ENCODE assay signal across 8 cellular contexts in the genomic region with DNA sequence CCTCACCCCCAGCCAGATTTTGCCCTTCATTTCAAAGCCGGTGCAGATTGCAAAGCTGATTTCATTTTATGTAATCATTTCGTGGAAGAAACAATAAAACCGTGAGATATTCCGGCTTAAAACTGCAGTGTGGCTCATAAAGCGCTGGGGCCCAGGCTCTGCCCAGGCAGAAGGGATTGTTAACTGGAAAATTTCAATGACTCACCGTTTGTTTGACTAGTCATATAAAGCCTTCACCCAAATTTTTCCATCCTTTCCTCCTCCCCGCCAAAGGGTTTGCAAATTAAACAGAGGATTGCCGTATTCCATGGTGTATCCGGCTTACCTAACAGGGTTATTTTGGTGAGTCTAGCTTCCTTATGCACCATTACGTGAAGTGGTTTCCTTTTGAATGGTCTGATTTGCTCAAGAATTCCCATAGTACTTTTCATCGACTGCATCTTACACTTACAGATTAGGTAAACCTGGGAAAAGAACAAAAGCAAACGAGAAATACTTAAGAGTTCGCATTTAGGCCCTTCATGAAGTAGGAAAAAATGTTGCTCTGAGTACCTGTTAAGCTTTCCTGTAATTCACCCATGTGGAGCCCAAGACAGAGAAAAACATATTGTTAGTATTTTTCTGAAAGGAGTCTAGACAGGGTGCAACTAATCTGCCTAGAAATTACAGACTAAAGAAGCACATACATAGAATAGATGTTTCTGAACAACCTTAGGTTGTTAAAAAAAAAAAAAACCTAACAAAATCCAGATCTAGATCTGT.
DNase-seq lines count a peak whose midpoint lies in the region; ATAC-seq and TF ChIP-seq lines count a peak whose summit lies in the region.

No MANE protein-coding gene starts in this region.

- H3K36me3 ChIP-seq in rectal smooth muscle tissue (ENCODE audit: control insufficient read depth, insufficient read depth, low read length) = no peaks in the 10 kb centered on the region

- no peak for TF ChIP-seq CTCF in AG09309 (IDR thresholded peaks at IDR 0.05; ENCODE audit: control insufficient read depth, insufficient read depth, low read depth, low read length, missing control alignments)
- no peak for TF ChIP-seq CTCF in VCaP (conservative IDR thresholded peaks at IDR 0.05)
- TF ChIP-seq CTCF in foreskin fibroblast (IDR thresholded peaks at IDR 0.05; ENCODE audit: low read depth, low read length) = no peak

- H3K4me3 ChIP-seq in AG09309 (ENCODE audit: control insufficient read depth, low read depth, low read length) (peak overlapping the region; percentile 97), foreskin fibroblast (ENCODE audit: low read depth in 1 of 2, low read length in 2 of 2) (peak overlapping the region; percentile 73 to 96), rectal smooth muscle tissue (ENCODE audit: low read length) (peak overlapping the region; percentile 84)

- DNase-seq in AG09309 (ENCODE audit: low read depth) = peak; percentile 66
- peak; percentile 51 for DNase-seq in HEK293T (ENCODE audit: extremely low spot score)
- peak in 1 of 2 donors; percentile 68 for DNase-seq in foreskin fibroblast
- DNase-seq in COLO829 (ENCODE audit: low spot score) = no peak
- no peak for DNase-seq in stimulated activated CD4-positive, alpha-beta T cell treated with anti-CD3 and anti-CD28 coated beads, Interleukin-4, amount 100 ng/mL, for 24 hours

- CTCF ChIA-PET in HEK293T (lab: Yijun Ruan, JAX) = interaction anchor here (0.6 to 1.9 kb wide), 3 partner anchors 33 to 356 kb away, joined by 3 to 9 read pairs (median 3); no protein-coding TSS in a partner anchor

- H3K4me1 ChIP-seq in rectal smooth muscle tissue (ENCODE audit: control insufficient read depth, insufficient read depth, low read length) = peaks cover 10% of the 10 kb centered on the region

- H3K27ac ChIP-seq in VCaP (peak overlapping the region; percentile 93), rectal smooth muscle tissue (ENCODE audit: low read depth, low read length) (peak overlapping the region; percentile 90)

- peak overlapping the region; percentile 72 for H3K9ac ChIP-seq in rectal smooth muscle tissue (ENCODE audit: low read length)

- H3K27me3 ChIP-seq in rectal smooth muscle tissue (ENCODE audit: control insufficient read depth, insufficient read depth, low read length) = no peaks in the 10 kb centered on the region

- ATAC-seq in GM21619 (IDR thresholded peaks at IDR 0.05; ENCODE audit: unreplicated experiment) = no peak

- POLR2A ChIA-PET in HEK293T (lab: Yijun Ruan, JAX) = interaction anchor here (0.8 to 1.6 kb wide), 5 partner anchors 16 to 151 kb away, joined by 3 to 6 read pairs (median 4); a partner anchor contains a TSS

TF ChIP-seq in HEK293T, 16 proteins besides CTCF, POLR2A, EP300 and RAD21:
- TF ChIP-seq FOXK2 (IDR thresholded peaks at IDR 0.05) (no peak), LEF1 (IDR thresholded peaks at IDR 0.05; ENCODE audit: borderline replicate concordance) (no peak), CTBP1 (IDR thresholded peaks at IDR 0.05; ENCODE audit: borderline replicate concordance) (no peak), FOXA1 (IDR thresholded peaks at IDR 0.05) (no peak), ZNF384 (IDR thresholded peaks at IDR 0.05) (no peak), FOXM1 (IDR thresholded peaks at IDR 0.05; ENCODE audit: borderline replicate concordance) (no peak), TARDBP (IDR thresholded peaks at IDR 0.05) (no peak), NFRKB (IDR thresholded peaks at IDR 0.05) (no peak), HDGF (IDR thresholded peaks at IDR 0.05; ENCODE audit: borderline replicate concordance) (no peak), L3MBTL2 (conservative IDR thresholded peaks at IDR 0.05) (no peak), ELF4 (IDR thresholded peaks at IDR 0.05) (no peak), SUZ12 (IDR thresholded peaks at IDR 0.05) (no peak), BHLHE40 (IDR thresholded peaks at IDR 0.05; ENCODE audit: borderline replicate concordance) (no peak), ARNT (IDR thresholded peaks at IDR 0.05) (no peak)

Comparison
In these comparisons a context has a peak if more than half of its experiments do, and no peak if none do; other contexts are left out.
1. DNase-seq: peak in AG09309 (single experiment) and HEK293T (single experiment); none in COLO829 (single experiment) and stimulated activated CD4-positive, alpha-beta T cell treated with anti-CD3 and anti-CD28 coated beads, Interleukin-4, amount 100 ng/mL, for 24 hours (single experiment).
2. Peak in every context shown above with its lines, with median percentiles within 50 percentile points of each other: H3K4me3 ChIP-seq.